ENCODE assay signal across 8 cellular contexts in the genomic region with DNA sequence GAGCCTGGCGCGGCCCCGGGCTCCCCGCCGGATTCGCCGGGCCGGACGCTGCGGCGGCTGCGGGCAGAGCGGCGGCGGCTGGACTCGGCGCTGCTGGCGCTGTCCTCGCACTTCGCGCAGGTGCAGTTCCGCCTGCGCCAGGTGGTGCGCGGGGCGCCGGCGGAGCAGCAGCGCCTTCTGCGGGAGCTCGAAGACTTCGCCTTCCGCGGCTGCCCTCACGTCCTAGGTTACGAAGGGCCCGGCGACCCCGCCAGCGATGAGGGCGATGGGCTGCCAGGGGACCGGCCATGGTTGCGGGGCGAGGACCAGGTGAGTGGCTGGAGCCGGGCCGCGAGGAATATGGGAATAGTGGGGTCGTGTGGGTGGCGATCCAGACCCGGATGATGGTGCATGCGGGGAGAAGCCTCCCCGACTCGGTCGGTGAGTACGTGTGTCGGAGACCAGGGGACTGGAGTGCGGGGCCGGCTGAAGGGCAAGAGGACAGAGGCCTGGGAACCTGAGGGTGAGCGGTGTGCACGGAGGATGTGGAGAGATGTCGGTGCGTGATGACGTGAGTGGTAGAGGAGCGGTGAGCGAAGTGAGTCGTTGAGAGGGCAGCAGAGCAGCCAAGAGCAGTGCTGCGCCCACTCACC. TPM values are rescaled to one million over a fixed set of nuclear protein-coding genes. Genes with fewer than 3 reads are reported as not detected.
DNase-seq lines count a peak whose midpoint lies in the region; ATAC-seq and TF ChIP-seq lines count a peak whose summit lies in the region.

No MANE protein-coding gene starts in this region.

- ATAC-seq in GM19438 (IDR thresholded peaks at IDR 0.05; ENCODE audit: low read depth, unreplicated experiment) (peak; percentile 37), RWPE2 (ENCODE audit: low read depth) (peak; percentile 78), foreskin keratinocyte (peak; percentile 74), omental fat pad (ENCODE audit: low FRiP score) (peak; percentile 80), upper lobe of left lung (ENCODE audit: low FRiP score in 2 of 2) (peak; percentile 49 to 75)

- H3K4me1 ChIP-seq in HUES48 (ENCODE audit: control insufficient read depth, insufficient read depth, low read length) (0 out of 2 replicates have a peak, but pooled peaks cover 7% of the 10 kb centered on the region), RWPE2 (ENCODE audit: insufficient read depth, poor library complexity, severe bottlenecking) (peaks cover 4% of the 10 kb centered on the region), foreskin keratinocyte (no peaks in the 10 kb centered on the region), upper lobe of left lung (peaks cover 16 to 53% (median 34%) of the 10 kb centered on the region in 4 donors)

- 0% methylated on average over 20 to 29 of the region's 67 CpGs for WGBS in upper lobe of left lung, 2 donors

- H3K4me3 ChIP-seq in HUES48 (ENCODE audit: low read depth, low read length): peak overlapping the region; percentile 77
- peak overlapping the region; percentile 96 for H3K4me3 ChIP-seq in RWPE2 (ENCODE audit: severe bottlenecking)
- H3K4me3 ChIP-seq in upper lobe of left lung: peak overlapping the region; percentile 53 to 95 (median 90)

- DNase-seq in CD1c-positive myeloid dendritic cell (ENCODE audit: extremely low spot score): peak; percentile 50
- DNase-seq in RWPE2 (ENCODE audit: low spot score): peak; percentile 69
- DNase-seq in activated effector memory CD4-positive, alpha-beta T cell treated with anti-CD3 and anti-CD28 coated beads, Interleukin-2, amount 50 U/mL, for 16 hours: peak; percentile 85
- DNase-seq in foreskin keratinocyte: peak in 1 of 2 donors; percentile 39
- DNase-seq in omental fat pad (ENCODE audit: low spot score): no peak
- peak; percentile 73 to 92 for DNase-seq in upper lobe of left lung

- H3K27me3 ChIP-seq in HUES48 (ENCODE audit: control insufficient read depth, insufficient read depth, low read length) (no peaks in the 10 kb centered on the region), RWPE2 (ENCODE audit: insufficient read depth, poor library complexity, severe bottlenecking) (no peaks in the 10 kb centered on the region), foreskin keratinocyte (no peaks in the 10 kb centered on the region), upper lobe of left lung (no peaks in the 10 kb centered on the region)

- TF ChIP-seq EP300 in upper lobe of left lung (IDR thresholded peaks at IDR 0.05): no peak

- H3K9me3 ChIP-seq in HUES48 (ENCODE audit: control insufficient read depth, insufficient read depth, low read length) (no peaks in the 10 kb centered on the region), RWPE2 (ENCODE audit: severe bottlenecking) (no peaks in the 10 kb centered on the region), upper lobe of left lung (no peaks in the 10 kb centered on the region)

- TF ChIP-seq CTCF in RWPE2 (IDR thresholded peaks at IDR 0.05; ENCODE audit: poor library complexity, severe bottlenecking) (peak; percentile 21), foreskin keratinocyte (conservative IDR thresholded peaks at IDR 0.05) (peak; percentile 60), omental fat pad (IDR thresholded peaks at IDR 0.05) (no peak), upper lobe of left lung (IDR thresholded peaks at IDR 0.05) (peak in 5 of 6 experiments; percentile 9 to 72 (median 45))

- H3K9ac ChIP-seq in HUES48 (ENCODE audit: low read depth, low read length): peak overlapping the region; percentile 77

- H3K36me3 ChIP-seq in HUES48 (ENCODE audit: control insufficient read depth, insufficient read depth, low read length) (peaks cover 10% of the 10 kb centered on the region; the same call in 1 of the 2 replicates), RWPE2 (ENCODE audit: low read depth) (peaks cover 24% of the 10 kb centered on the region), upper lobe of left lung (peaks cover 0 to 11% (median 2%) of the 10 kb centered on the region in 4 donors)

- peak in 1 of 4 donors; percentile 24 for TF ChIP-seq POLR2A in upper lobe of left lung (IDR thresholded peaks at IDR 0.05)

- H3K27ac ChIP-seq in HUES48 (ENCODE audit: low read depth, low read length) (peak overlapping the region; percentile 94), RWPE2 (ENCODE audit: poor library complexity, severe bottlenecking) (peak overlapping the region; percentile 75), foreskin keratinocyte (peak overlapping the region; percentile 7), upper lobe of left lung (peak overlapping the region; percentile 79 to 90 (median 85))

RNA-seq across cellular contexts. Expression of a gene that starts 0.5 kb away (rescaled TPM):
- total RNA-seq in foreskin keratinocyte (9.7 and 10.5 TPM in 2 replicates), omental fat pad (10 to 100 TPM in 2 of 4 donors, 1 to 10 TPM in 2; 8.5 to 12.4 (median 10.6) TPM), upper lobe of left lung (10 to 100 TPM; 13.6 to 26.2 (median 17.5) TPM)
- polyA plus RNA-seq in foreskin keratinocyte: 6.1 and 6.6 TPM in 2 replicates

RNA-seq across cellular contexts. Expression of a gene that starts 1.0 kb away (rescaled TPM):
- total RNA-seq in foreskin keratinocyte (0.14 and 0.17 TPM in 2 replicates), omental fat pad (1 to 10 TPM in 1 of 4 donors, not detected in 3; 1.2 TPM), upper lobe of left lung (1 to 10 TPM in 2 of 6 donors, under 1 TPM in 3, not detected in 1; 0.11 to 7.3 (median 0.76) TPM)
- polyA plus RNA-seq in foreskin keratinocyte: 0.13 and 0.15 TPM in 2 replicates

RNA-seq across cellular contexts. Expression of a gene that starts 16.6 kb away (rescaled TPM):
- 35.1 and 37.7 TPM in 2 replicates for total RNA-seq in foreskin keratinocyte
- polyA plus RNA-seq in foreskin keratinocyte: 50.8 and 53.9 TPM in 2 replicates
- 10 to 100 TPM; 17.8 to 36.0 (median 20.2) TPM for total RNA-seq in omental fat pad
- total RNA-seq in upper lobe of left lung: 10 to 100 TPM; 10.9 to 70.2 (median 23.6) TPM

RNA-seq across cellular contexts. Expression of a gene that starts 17.3 kb away (rescaled TPM):
- total RNA-seq in foreskin keratinocyte (1,868 and 1,991 TPM in 2 replicates), omental fat pad (1,000 to 10,000 TPM in 3 of 4 donors, 100 to 1,000 TPM in 1; 852 to 1,453 (median 1,237) TPM), upper lobe of left lung (1,000 to 10,000 TPM in 2 of 6 donors, 100 to 1,000 TPM in 4; 534 to 1,192 (median 783) TPM)
- polyA plus RNA-seq in foreskin keratinocyte: 3,580 and 3,581 TPM in 2 replicates

RNA-seq across cellular contexts. Expression of a gene that starts 25.7 kb away (rescaled TPM):
- total RNA-seq in foreskin keratinocyte: 36.3 and 40.6 TPM in 2 replicates
- 57.0 and 72.2 TPM in 2 replicates for polyA plus RNA-seq in foreskin keratinocyte
- total RNA-seq in omental fat pad: 100 to 1,000 TPM in 1 of 4 donors, 10 to 100 TPM in 3; 29.1 to 108 (median 34.4) TPM
- total RNA-seq in upper lobe of left lung: 10 to 100 TPM; 17.8 to 69.0 (median 45.4) TPM

Comparison
In these comparisons a context has a peak if more than half of its experiments do, and no peak if none do; other contexts are left out.
1. H3K27ac ChIP-seq: peak in every context shown above with its lines; median percentile 94 in HUES48; 85 in upper lobe of left lung; 75 in RWPE2; 7 in foreskin keratinocyte.
2. CTCF ChIP-seq: peak in RWPE2 (single experiment), foreskin keratinocyte (single experiment) and upper lobe of left lung (5 of 6); none in omental fat pad (0 of 3).
3. Peak in every context shown above with its lines, with median percentiles within 50 percentile points of each other: ATAC-seq and H3K4me3 ChIP-seq.